In genomic region chr10:17349009-17349349, GRCh38 we compare ENCODE assay signal across 12 cellular contexts.
DNase-seq lines count a peak whose midpoint lies in the region; TF ChIP-seq lines count a peak whose summit lies in the region.
"Had no signal": no experiment of that assay in that cellular context is flagged by ENCODE, and none has a peak within 500 bp of the region (broad histone marks: within the 10 kb centered on the region; RNA-seq: fewer than 3 reads in every experiment).

No MANE protein-coding gene starts in this region.

- peak overlapping the region; percentile 70 to 88 for H3K27ac ChIP-seq in SK-N-SH (ENCODE audit: low read depth in 2 of 2, low read length in 1 of 2)

- H3K9ac ChIP-seq in SK-N-SH, result peak overlapping the region; percentile 31; the same call in 1 of the 2 replicates
- H3K9ac ChIP-seq in skeletal muscle satellite cell (ENCODE audit: low read depth, low read length), result peak overlapping the region; percentile 46

- DNase-seq in AG20443 (ENCODE audit: low spot score), result peak; percentile 10
- peak; percentile 16 for DNase-seq in SK-N-SH
- DNase-seq in fibroblast of the aortic adventitia (ENCODE audit: low read depth), result no peak
- no peak for DNase-seq in KBM-7
- no peak for DNase-seq in NCI-H2081 (lab: John Stamatoyannopoulos, UW)
- no peak for DNase-seq in activated naive CD4-positive, alpha-beta T cell treated with anti-CD3 and anti-CD28 coated beads for 36 hours
- no peak for DNase-seq in NCI-H2196 (lab: John Stamatoyannopoulos, UW; ENCODE audit: unreplicated experiment)
- DNase-seq: activated naive CD8-positive, alpha-beta T cell treated with anti-CD3 and anti-CD28 coated beads, Interleukin-2, amount 10 ng/mL, durations not matched to agents 7 days and 5 days; MV-4-11; NCI-H526; RPMI8226 had no signal

- in situ Hi-C loops in KBM-7 (cut with MboI; ENCODE audit: low pct_unique_long_range_greater_than_20kb, low sequenced_read_pairs), result no loop called here

- H3K9me3 ChIP-seq in SK-N-SH (no peaks in the 10 kb centered on the region), skeletal muscle satellite cell (replicated peaks; ENCODE audit: low read length) (no peaks in the 10 kb centered on the region)

- TF ChIP-seq CTCF in SK-N-SH (IDR thresholded peaks at IDR 0.05) (no peak), fibroblast of the aortic adventitia (IDR thresholded peaks at IDR 0.05; ENCODE audit: insufficient read depth, low read length) (no peak)

- no peaks in the 10 kb centered on the region for H3K36me3 Mint-ChIP-seq in activated naive CD4-positive, alpha-beta T cell treated with anti-CD3 and anti-CD28 coated beads for 36 hours (ENCODE audit: low read depth)
- H3K36me3 Mint-ChIP-seq: activated naive CD8-positive, alpha-beta T cell treated with anti-CD3 and anti-CD28 coated beads, Interleukin-2, amount 10 ng/mL, durations not matched to agents 7 days and 5 days had no signal

- H3K27me3 ChIP-seq in SK-N-SH (ENCODE audit: insufficient read depth) (no peaks in the 10 kb centered on the region), skeletal muscle satellite cell (ENCODE audit: control insufficient read depth, insufficient read depth, low read length) (no peaks in the 10 kb centered on the region)

- H3K4me1 Mint-ChIP-seq in activated naive CD4-positive, alpha-beta T cell treated with anti-CD3 and anti-CD28 coated beads for 36 hours (ENCODE audit: low read depth), result peaks cover 12% of the 10 kb centered on the region
- H3K4me1 Mint-ChIP-seq: activated naive CD8-positive, alpha-beta T cell treated with anti-CD3 and anti-CD28 coated beads, Interleukin-2, amount 10 ng/mL, durations not matched to agents 7 days and 5 days had no signal

- peak overlapping the region; percentile 36 to 41; a peak in 3 of 4 replicates for H3K4me3 ChIP-seq in SK-N-SH (ENCODE audit: low read depth in 2 of 2, low read length in 1 of 2)
- peak overlapping the region; percentile 19 for H3K4me3 ChIP-seq in fibroblast of the aortic adventitia (ENCODE audit: low read depth, low read length)
- peak overlapping the region; percentile 62 for H3K4me3 ChIP-seq in skeletal muscle satellite cell (ENCODE audit: low read length)

- no peaks in the 10 kb centered on the region for H4K20me1 ChIP-seq in SK-N-SH (ENCODE audit: insufficient read depth)

- WGBS in SK-N-SH (ENCODE audit: low lambda C conversion rate), result 5% methylated on average over 5 of the region's 5 CpGs

- peaks cover 10 to 16% of the 10 kb centered on the region in 2 experiments; a peak in 3 of 4 replicates for H3K4me1 ChIP-seq in SK-N-SH (ENCODE audit: control insufficient read depth in 1 of 2, insufficient read depth in 2 of 2, low read depth in 1 of 2, low read length in 1 of 2)
- peaks cover 19% of the 10 kb centered on the region for H3K4me1 ChIP-seq in skeletal muscle satellite cell (ENCODE audit: control insufficient read depth, insufficient read depth, low read length)

- TF ChIP-seq EP300 in SK-N-SH (IDR thresholded peaks at IDR 0.05; ENCODE audit: borderline replicate concordance in 1 of 2, low read depth in 1 of 2, low read length in 1 of 2), result no peak

- H2AFZ ChIP-seq in SK-N-SH (ENCODE audit: low read depth), result peak overlapping the region; percentile 77

- peaks cover 9% of the 10 kb centered on the region for H3F3A ChIP-seq in SK-N-SH (replicated peaks; ENCODE audit: insufficient read depth)

- H3K36me3 ChIP-seq in SK-N-SH (replicated peaks in 1 of 2; ENCODE audit: control insufficient read depth in 1 of 2, insufficient read depth in 2 of 2, low read length in 1 of 2), result no peaks in the 10 kb centered on the region
- H3K36me3 ChIP-seq in skeletal muscle satellite cell (ENCODE audit: insufficient read depth, low read length), result no peaks in the 10 kb centered on the region

- no peaks in the 10 kb centered on the region for H3K9me3 Mint-ChIP-seq in activated naive CD4-positive, alpha-beta T cell treated with anti-CD3 and anti-CD28 coated beads for 36 hours
- H3K9me3 Mint-ChIP-seq: activated naive CD8-positive, alpha-beta T cell treated with anti-CD3 and anti-CD28 coated beads, Interleukin-2, amount 10 ng/mL, durations not matched to agents 7 days and 5 days had no signal

- H3K27ac Mint-ChIP-seq in activated naive CD4-positive, alpha-beta T cell treated with anti-CD3 and anti-CD28 coated beads for 36 hours, result no peak overlapping the region
- H3K27ac Mint-ChIP-seq: activated naive CD8-positive, alpha-beta T cell treated with anti-CD3 and anti-CD28 coated beads, Interleukin-2, amount 10 ng/mL, durations not matched to agents 7 days and 5 days had no signal

- intact Hi-C loops in activated naive CD4-positive, alpha-beta T cell treated with anti-CD3 and anti-CD28 coated beads for 36 hours (cut with micrococcal nuclease), result no loop called here

- POLR2A ChIA-PET in SK-N-SH (lab: Yijun Ruan, JAX), result no interaction called here

- peaks cover 4% of the 10 kb centered on the region for H3K27me3 Mint-ChIP-seq in activated naive CD4-positive, alpha-beta T cell treated with anti-CD3 and anti-CD28 coated beads for 36 hours (ENCODE audit: low read depth)

- H3K4me2 ChIP-seq in SK-N-SH, result peak overlapping the region; percentile 64
- H3K4me2 ChIP-seq in skeletal muscle satellite cell (ENCODE audit: low read length), result peak overlapping the region; percentile 83

- H3K79me2 ChIP-seq in SK-N-SH (ENCODE audit: insufficient read depth), result no peaks in the 10 kb centered on the region

- H3K4me3 Mint-ChIP-seq in activated naive CD4-positive, alpha-beta T cell treated with anti-CD3 and anti-CD28 coated beads for 36 hours, result no peak overlapping the region
- H3K4me3 Mint-ChIP-seq: activated naive CD8-positive, alpha-beta T cell treated with anti-CD3 and anti-CD28 coated beads, Interleukin-2, amount 10 ng/mL, durations not matched to agents 7 days and 5 days had no signal

- TF ChIP-seq RAD21 in SK-N-SH (IDR thresholded peaks at IDR 0.05; ENCODE audit: low read length), result no peak

- CTCF ChIA-PET in SK-N-SH (lab: Yijun Ruan, JAX), result interaction anchor here (1.5 kb wide), 1 partner anchor 27 kb away, joined by 3 read pairs; no protein-coding TSS in a partner anchor
- CTCF ChIA-PET in activated naive CD4-positive, alpha-beta T cell treated with anti-CD3 and anti-CD28 coated beads for 36 hours (lab: Charles Lee), result no interaction called here

- H3K9me2 ChIP-seq in SK-N-SH, result no peaks in the 10 kb centered on the region

TF ChIP-seq in SK-N-SH, 30 proteins besides CTCF, POLR2A, EP300 and RAD21:
- TF ChIP-seq GATA2 (CRISPR knock-in tag; IDR thresholded peaks at IDR 0.05), result peak; percentile 2; the same call in 1 of the 2 replicates
- no peak for TF ChIP-seq TAF1 (IDR thresholded peaks at IDR 0.05; ENCODE audit: borderline replicate concordance, low read depth, low read length)
- TF ChIP-seq MXI1 (IDR thresholded peaks at IDR 0.05; ENCODE audit: low read depth, low read length), result peak; percentile 76; the same call in 1 of the 2 replicates
TF ChIP-seq in SK-N-SH: peak in this region for 2.

Comparison
In these comparisons a context has a peak if more than half of its experiments do, and no peak if none do; other contexts are left out.
1. DNase-seq: peak in AG20443 (single experiment) and SK-N-SH (single experiment); none in fibroblast of the aortic adventitia (single experiment), KBM-7 (single experiment), NCI-H2081 (0 of 2), activated naive CD4-positive, alpha-beta T cell treated with anti-CD3 and anti-CD28 coated beads for 36 hours (single experiment) and NCI-H2196 (single experiment).
2. Peak in every context shown above with its lines, with median percentiles within 50 percentile points of each other: H3K4me3 ChIP-seq.